ENCODE assay signal across 11 cellular contexts in genomic region chr1:3352084-3352951, GRCh38.
DNase-seq lines count a peak whose midpoint lies in the region; ATAC-seq and TF ChIP-seq lines count a peak whose summit lies in the region.
"Had no signal": no experiment of that assay in that cellular context is flagged by ENCODE, and none has a peak within 500 bp of the region (broad histone marks: within the 10 kb centered on the region; RNA-seq: fewer than 3 reads in every experiment).

No MANE protein-coding gene starts in this region.

- DNase-seq in NCI-H1417 treated with DMSO at 0.1 percent for 48 hours (lab: John Stamatoyannopoulos, UW) (peak; percentile 4), type B pancreatic cell (ENCODE audit: extremely low spot score, unreplicated experiment) (peak; percentile 81), COLO668 (lab: John Stamatoyannopoulos, UW; ENCODE audit: unreplicated experiment) (no peak), GM10248 (ENCODE audit: extremely low spot score) (no peak), SIG-M5 treated with dmso at 0.1 percent for 504 hours (lab: John Stamatoyannopoulos, UW; ENCODE audit: unreplicated experiment) (no peak)
- DNase-seq: activated CD4-positive, alpha-beta memory T cell treated with anti-CD3 and anti-CD28 coated beads for 36 hours; NCI-H345; stimulated activated CD4-positive, alpha-beta T cell treated with anti-CD3 and anti-CD28 coated beads, Interleukin-12 subunit alpha, Interleukin-12 subunit beta, amount 100 ng/mL, for 4 hours had no signal

- POLR2A ChIA-PET in GM10248 (lab: Yijun Ruan, JAX), result no interaction called here

- no peaks in the 10 kb centered on the region for H3K27me3 ChIP-seq in duodenal mucosa (ENCODE audit: control insufficient read depth in 1 of 2, insufficient read depth in 2 of 2, low read length in 2 of 2)
- no peaks in the 10 kb centered on the region for H3K27me3 ChIP-seq in mucosa of rectum (ENCODE audit: control insufficient read depth in 2 of 2, insufficient read depth in 2 of 2, low read length in 2 of 2)

- H3K4me3 ChIP-seq in duodenal mucosa (ENCODE audit: low read depth in 1 of 2, low read length in 2 of 2) (peak overlapping the region in 1 of 2 donors; percentile 6), mucosa of rectum (ENCODE audit: low read length in 2 of 2) (no peak overlapping the region)

- H3K9me3 ChIP-seq in duodenal mucosa (ENCODE audit: control insufficient read depth in 1 of 2, low read length in 2 of 2) (no peaks in the 10 kb centered on the region), mucosa of rectum (ENCODE audit: control insufficient read depth in 2 of 2, low read length in 2 of 2) (no peaks in the 10 kb centered on the region)

- no peaks in the 10 kb centered on the region for H3K36me3 ChIP-seq in duodenal mucosa (ENCODE audit: control insufficient read depth in 1 of 2, insufficient read depth in 2 of 2, low read length in 2 of 2)
- H3K36me3 ChIP-seq in mucosa of rectum (ENCODE audit: control insufficient read depth in 2 of 2, insufficient read depth in 2 of 2, low read length in 2 of 2), result no peaks in the 10 kb centered on the region

- no peak for ATAC-seq in GM19035 (IDR thresholded peaks at IDR 0.05; ENCODE audit: unreplicated experiment)

- no peaks in the 10 kb centered on the region for H3K36me3 Mint-ChIP-seq in type B pancreatic cell
- H3K36me3 Mint-ChIP-seq: activated CD4-positive, alpha-beta memory T cell treated with anti-CD3 and anti-CD28 coated beads for 36 hours had no signal

- peak overlapping the region; percentile 66 for H3K27ac ChIP-seq in duodenal mucosa (ENCODE audit: low read depth, low read length)
- peak overlapping the region; percentile 63 to 77 for H3K27ac ChIP-seq in mucosa of rectum (ENCODE audit: low read depth in 2 of 2, low read length in 2 of 2)

- peaks cover 13% of the 10 kb centered on the region for H3K4me1 Mint-ChIP-seq in type B pancreatic cell (ENCODE audit: unreplicated experiment)

- no peaks in the 10 kb centered on the region for H3K9me3 Mint-ChIP-seq in type B pancreatic cell
- H3K9me3 Mint-ChIP-seq: activated CD4-positive, alpha-beta memory T cell treated with anti-CD3 and anti-CD28 coated beads for 36 hours had no signal

- H3K4me1 ChIP-seq in duodenal mucosa (ENCODE audit: control insufficient read depth in 1 of 2, insufficient read depth in 2 of 2, low read length in 2 of 2) (peaks cover 76 to 78% of the 10 kb centered on the region in 2 donors), mucosa of rectum (ENCODE audit: control insufficient read depth in 2 of 2, insufficient read depth in 2 of 2, low read length in 2 of 2) (peaks cover 0 to 7% of the 10 kb centered on the region in 2 donors)

- peak overlapping the region in 1 of 2 donors; percentile 25 for H3K9ac ChIP-seq in duodenal mucosa (ENCODE audit: low read depth in 1 of 2, low read length in 2 of 2)
- peak overlapping the region in 1 of 2 donors; percentile 33 for H3K9ac ChIP-seq in mucosa of rectum (ENCODE audit: low read depth in 1 of 2, low read length in 2 of 2)

- H3K27ac Mint-ChIP-seq in type B pancreatic cell, result peak overlapping the region; percentile 63
- H3K27ac Mint-ChIP-seq: activated CD4-positive, alpha-beta memory T cell treated with anti-CD3 and anti-CD28 coated beads for 36 hours had no signal

- peaks cover 8% of the 10 kb centered on the region for H3K27me3 Mint-ChIP-seq in type B pancreatic cell

- peak overlapping the region; percentile 80 for H3K4me3 Mint-ChIP-seq in type B pancreatic cell
- H3K4me3 Mint-ChIP-seq: activated CD4-positive, alpha-beta memory T cell treated with anti-CD3 and anti-CD28 coated beads for 36 hours had no signal

- TF ChIP-seq CTCF in type B pancreatic cell (conservative IDR thresholded peaks at IDR 0.05) (peak; percentile 13), GM10248 (IDR thresholded peaks at IDR 0.05; ENCODE audit: control extremely low read depth, extremely low read depth, low read depth, missing control alignments) (no peak)

- CTCF ChIA-PET in GM10248 (lab: Yijun Ruan, JAX), result no interaction called here

Comparison
In these comparisons a context has a peak if more than half of its experiments do, and no peak if none do; other contexts are left out.
1. DNase-seq: peak in NCI-H1417 treated with DMSO at 0.1 percent for 48 hours (single experiment) and type B pancreatic cell (single experiment); none in COLO668 (single experiment), GM10248 (single experiment) and SIG-M5 treated with dmso at 0.1 percent for 504 hours (single experiment).